ENCODE assay signal across 31 cellular contexts in the genomic region with DNA sequence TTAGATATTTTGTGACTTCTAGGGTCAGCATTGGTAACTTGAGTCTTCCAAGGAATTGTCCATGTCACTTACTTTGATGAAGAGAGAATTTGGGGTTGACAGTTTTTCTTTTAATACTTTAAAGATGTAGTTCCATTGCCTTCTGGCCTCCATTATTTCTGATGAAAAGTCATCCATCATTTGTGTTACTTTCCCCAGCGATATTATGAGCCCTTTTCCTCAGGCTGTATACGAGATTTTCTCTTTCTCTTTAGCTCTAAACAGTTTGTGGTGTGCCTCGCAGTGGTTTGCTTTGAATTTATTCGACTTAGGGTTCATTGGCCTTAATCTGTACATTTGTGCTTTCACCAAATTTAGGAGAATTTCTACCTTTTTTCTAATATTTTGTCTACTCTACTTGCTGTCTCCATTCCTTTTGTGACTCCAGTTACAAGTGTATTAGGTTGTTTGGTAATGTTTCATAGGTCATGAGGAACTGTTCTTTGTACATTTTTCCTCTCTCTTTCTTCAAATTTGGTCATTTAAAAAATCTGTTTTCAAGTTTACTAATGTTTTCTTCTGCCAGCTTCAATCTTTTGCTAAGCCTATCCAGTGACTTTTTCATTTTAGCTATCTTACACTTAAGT.
"Had no signal": no experiment of that assay in that cellular context is flagged by ENCODE, and none has a peak within 500 bp of the region (broad histone marks: within the 10 kb centered on the region; RNA-seq: fewer than 3 reads in every experiment).

No MANE protein-coding gene starts in this region.

- H3K27ac Mint-ChIP-seq: naive thymus-derived CD8-positive, alpha-beta T cell; nephron; neural progenitor cell; progenitor cell of endocrine pancreas; stimulated activated memory B cell treated with anti-CD40 and anti-IgM and Interleukin-4, amounts not matched to agents 10 μg/mL and 1 μg/mL and 100 μg/mL, for 72 hours; stimulated activated naive CD8-positive, alpha-beta T cell treated with anti-CD3 and anti-CD28 coated beads, Interleukin-15, amount 100 ng/mL, for 72 hours; type B pancreatic cell had no signal

- H3K4me1 ChIP-seq: neural progenitor cell, parathyroid adenoma, psoas muscle, spleen, suprapubic skin, testis, transverse colon, upper lobe of right lung, uterus had no signal

- H3K9me3 ChIP-seq: ovary, testis, upper lobe of right lung had no signal

- H3K27me3 ChIP-seq: ovary, testis, tibial artery, transverse colon, uterus had no signal

- H3K36me3 ChIP-seq: neural progenitor cell, ovary, spleen, suprapubic skin, tibial artery, transverse colon, upper lobe of right lung, uterus had no signal

- ATAC-seq: naive thymus-derived CD8-positive, alpha-beta T cell; psoas muscle; right cardiac atrium; sciatic nerve; stimulated activated memory B cell treated with anti-CD40 and anti-IgM and Interleukin-4, amounts not matched to agents 10 μg/mL and 1 μg/mL and 100 μg/mL, for 72 hours; stimulated activated naive CD8-positive, alpha-beta T cell treated with anti-CD3 and anti-CD28 coated beads, Interleukin-15, amount 100 ng/mL, for 72 hours; stimulated activated naive CD8-positive, alpha-beta T cell treated with anti-CD3 and anti-CD28 coated beads, Interleukin-15, Interleukin-2, amounts not matched to agents 100 U/mL and 50 U/mL, for 24 hours; upper lobe of right lung had no signal

- H3K4me3 Mint-ChIP-seq: naive thymus-derived CD8-positive, alpha-beta T cell; nephron; neural progenitor cell; stimulated activated memory B cell treated with anti-CD40 and anti-IgM and Interleukin-4, amounts not matched to agents 10 μg/mL and 1 μg/mL and 100 μg/mL, for 72 hours; stimulated activated naive CD8-positive, alpha-beta T cell treated with anti-CD3 and anti-CD28 coated beads, Interleukin-15, amount 100 ng/mL, for 72 hours; type B pancreatic cell had no signal

- H3K4me1 Mint-ChIP-seq: naive thymus-derived CD8-positive, alpha-beta T cell; neural progenitor cell; stimulated activated memory B cell treated with anti-CD40 and anti-IgM and Interleukin-4, amounts not matched to agents 10 μg/mL and 1 μg/mL and 100 μg/mL, for 72 hours; stimulated activated naive CD8-positive, alpha-beta T cell treated with anti-CD3 and anti-CD28 coated beads, Interleukin-15, amount 100 ng/mL, for 72 hours had no signal

- H3K4me2 ChIP-seq: neural progenitor cell, smooth muscle cell had no signal

- DNase-seq: naive thymus-derived CD8-positive, alpha-beta T cell; occipital lobe; ovary; posterior cingulate gyrus; psoas muscle; right cardiac atrium; spleen; stimulated activated CD4-positive, alpha-beta T cell treated with anti-CD3 and anti-CD28 coated beads, Interleukin-12 subunit alpha, Interleukin-12 subunit beta, amount 100 ng/mL, for 4 hours; stimulated activated CD4-positive, alpha-beta T cell treated with anti-CD3 and anti-CD28 coated beads, Interleukin-1b, Interleukin-23, amount 100 ng/mL, for 48 hours; stimulated activated CD4-positive, alpha-beta T cell treated with anti-CD3 and anti-CD28 coated beads, Interleukin-4, amount 100 ng/mL, for 1 hour; stimulated activated CD4-positive, alpha-beta T cell treated with anti-CD3 and anti-CD28 coated beads, Interleukin-4, amount 100 ng/mL, for 4 hours; stimulated activated CD8-positive, alpha-beta memory T cell treated with anti-CD3 and anti-CD28 coated beads, Interleukin-4, amount 100 ng/mL, for 48 hours; stimulated activated naive CD4-positive, alpha-beta T cell; stimulated activated naive CD8-positive, alpha-beta T cell treated with anti-CD3 and anti-CD28 coated beads, Interleukin-15, amount 100 ng/mL, for 72 hours; stimulated activated naive CD8-positive, alpha-beta T cell treated with anti-CD3 and anti-CD28 coated beads, Interleukin-15, Interleukin-2, amounts not matched to agents 100 U/mL and 50 U/mL, for 24 hours; substantia nigra; testis; tibial artery; transverse colon; upper lobe of right lung; uterus had no signal

- H3K27ac ChIP-seq: neural progenitor cell, ovary, parathyroid adenoma, psoas muscle, skin epidermis, spleen, suprapubic skin, testis, tibial artery, transverse colon, upper lobe of right lung, uterus had no signal

- H2AFZ ChIP-seq: neural progenitor cell, parathyroid adenoma had no signal

- H3K79me2 ChIP-seq: parathyroid adenoma had no signal

- H3K9ac ChIP-seq: neural progenitor cell, parathyroid adenoma had no signal

- H3K4me3 ChIP-seq: neural progenitor cell, ovary, psoas muscle, skin epidermis, smooth muscle cell, spleen, suprapubic skin, testis, tibial artery, transverse colon, upper lobe of right lung, uterus had no signal

- H3K36me3 Mint-ChIP-seq: neural progenitor cell, type B pancreatic cell had no signal
